ENCODE assay signal across 9 cellular contexts in genomic region chr22:26579331-26579886, GRCh38. TPM values are rescaled to one million over a fixed set of nuclear protein-coding genes. Genes with fewer than 3 reads are reported as not detected.
A peak's percentile ranks its signal among the peaks of the same experiment; 100 is the strongest.
DNase-seq lines count a peak whose midpoint lies in the region; ATAC-seq and TF ChIP-seq lines count a peak whose summit lies in the region.
"Had no signal": no experiment of that assay in that cellular context is flagged by ENCODE, and none has a peak within 500 bp of the region (broad histone marks: within the 10 kb centered on the region; RNA-seq: fewer than 3 reads in every experiment).

No MANE protein-coding gene starts in this region.

- intact Hi-C loops in testis (cut with DNase I; ENCODE audit: low total_unique reads) = no loop called here

- TF ChIP-seq POLR2A in Raji (IDR thresholded peaks at IDR 0.05; ENCODE audit: insufficient read depth, low read depth, low read length) (0 out of 2 replicates have a peak, but pooled peaks have one; percentile 19), testis (IDR thresholded peaks at IDR 0.05) (no peak)

- no peak for TF ChIP-seq CTCF in testis (IDR thresholded peaks at IDR 0.05)

- DNase-seq in activated naive CD4-positive, alpha-beta T cell treated with anti-CD3 and anti-CD28 coated beads, Interleukin-2, amount 50 U/mL, for 72 hours (ENCODE audit: low spot score in 2 of 2) = peak in 1 of 2 donors; percentile 53
- peak; percentile 46 to 59 for DNase-seq in stimulated activated CD4-positive, alpha-beta T cell treated with anti-CD3 and anti-CD28 coated beads, Interleukin-2, amount 100 ng/mL, for 24 hours
- DNase-seq in testis (no peak), RPMI8226 (no peak), DMS153 (lab: John Stamatoyannopoulos, UW) (no peak)

- H3K4me3 ChIP-seq in BLaER1 (peak overlapping the region; percentile 53), testis (no peak overlapping the region)

- peaks cover 100% of the 10 kb centered on the region for H3K4me1 ChIP-seq in BLaER1
- peaks cover 9% of the 10 kb centered on the region for H3K4me1 ChIP-seq in testis

- H3K9ac ChIP-seq in BLaER1 = peak overlapping the region; percentile 70

- H3K27ac ChIP-seq in BLaER1 (peak overlapping the region; percentile 77), testis (no peak overlapping the region)

- H3K36me3 ChIP-seq in BLaER1 = peaks cover 45% of the 10 kb centered on the region
- H3K36me3 ChIP-seq in testis (ENCODE audit: low read depth, missing control alignments) = no peaks in the 10 kb centered on the region

- H3K4me2 ChIP-seq in BLaER1 = peak overlapping the region; percentile 90

- peaks cover 77% of the 10 kb centered on the region for H4K20me1 ChIP-seq in BLaER1

- ATAC-seq in GM21619 (IDR thresholded peaks at IDR 0.05; ENCODE audit: unreplicated experiment) = peak; percentile 75
- ATAC-seq in activated naive CD4-positive, alpha-beta T cell treated with anti-CD3 and anti-CD28 coated beads, Interleukin-2, amount 50 U/mL, for 72 hours = peak; percentile 78 to 91

- H3K36me3 Mint-ChIP-seq in activated naive CD4-positive, alpha-beta T cell treated with anti-CD3 and anti-CD28 coated beads, Interleukin-2, amount 50 U/mL, for 72 hours = no peaks in the 10 kb centered on the region

- WGBS in testis, 2 donors = 61 to 63% methylated on average over 10 of the region's 10 CpGs

- H3K9me3 ChIP-seq in BLaER1 (no peaks in the 10 kb centered on the region), testis (no peaks in the 10 kb centered on the region)

- H3K27me3 ChIP-seq in BLaER1 (no peaks in the 10 kb centered on the region), testis (no peaks in the 10 kb centered on the region)

- H3K9me3 Mint-ChIP-seq in activated naive CD4-positive, alpha-beta T cell treated with anti-CD3 and anti-CD28 coated beads, Interleukin-2, amount 50 U/mL, for 72 hours = no peaks in the 10 kb centered on the region

- peak overlapping the region; percentile 78 to 86 for H3K27ac Mint-ChIP-seq in activated naive CD4-positive, alpha-beta T cell treated with anti-CD3 and anti-CD28 coated beads, Interleukin-2, amount 50 U/mL, for 72 hours

RNA-seq across cellular contexts. Expression of gene TPST2, which starts 10.5 kb away (rescaled TPM):
- 10 to 100 TPM; 15.4 to 26.9 TPM for total RNA-seq in activated naive CD4-positive, alpha-beta T cell treated with anti-CD3 and anti-CD28 coated beads, Interleukin-2, amount 50 U/mL, for 72 hours
- 100 to 1,000 TPM; 169 to 218 TPM for total RNA-seq in testis
- 32.8 TPM for polyA plus RNA-seq in testis (ENCODE audit: insufficient read depth, low read depth, low replicate concordance)

RNA-seq across cellular contexts. Expression of gene CRYBB1, which starts 38.4 kb away (rescaled TPM):
- total RNA-seq in activated naive CD4-positive, alpha-beta T cell treated with anti-CD3 and anti-CD28 coated beads, Interleukin-2, amount 50 U/mL, for 72 hours = not detected
- not detected for total RNA-seq in testis
- polyA plus RNA-seq in testis (ENCODE audit: insufficient read depth, low read depth, low replicate concordance) = 0.80 TPM
- polyA plus RNA-seq: BJ had no signal

RNA-seq across cellular contexts. Expression of gene CRYBA4, which starts 42.4 kb away (rescaled TPM):
- total RNA-seq in activated naive CD4-positive, alpha-beta T cell treated with anti-CD3 and anti-CD28 coated beads, Interleukin-2, amount 50 U/mL, for 72 hours = not detected
- 1 to 10 TPM in 1 of 2 donors, under 1 TPM in 1; 0.93 to 2.3 TPM for total RNA-seq in testis
- 2.6 TPM for polyA plus RNA-seq in testis (ENCODE audit: insufficient read depth, low read depth, low replicate concordance)
- polyA plus RNA-seq: BJ had no signal

Comparison
In these comparisons a context has a peak if more than half of its experiments do, and no peak if none do; other contexts are left out.
1. DNase-seq: peak in stimulated activated CD4-positive, alpha-beta T cell treated with anti-CD3 and anti-CD28 coated beads, Interleukin-2, amount 100 ng/mL, for 24 hours (2 of 2); none in testis (single experiment), RPMI8226 (single experiment) and DMS153 (single experiment).
2. RNA of gene TPST2, which starts 10.5 kb away (total RNA-seq): 169 to 218 TPM in testis; 15.4 to 26.9 TPM in activated naive CD4-positive, alpha-beta T cell treated with anti-CD3 and anti-CD28 coated beads, Interleukin-2, amount 50 U/mL, for 72 hours; every median in the first group is over 4 times any median in the second.